ENCODE assay signal across 17 cellular contexts in the genomic region with DNA sequence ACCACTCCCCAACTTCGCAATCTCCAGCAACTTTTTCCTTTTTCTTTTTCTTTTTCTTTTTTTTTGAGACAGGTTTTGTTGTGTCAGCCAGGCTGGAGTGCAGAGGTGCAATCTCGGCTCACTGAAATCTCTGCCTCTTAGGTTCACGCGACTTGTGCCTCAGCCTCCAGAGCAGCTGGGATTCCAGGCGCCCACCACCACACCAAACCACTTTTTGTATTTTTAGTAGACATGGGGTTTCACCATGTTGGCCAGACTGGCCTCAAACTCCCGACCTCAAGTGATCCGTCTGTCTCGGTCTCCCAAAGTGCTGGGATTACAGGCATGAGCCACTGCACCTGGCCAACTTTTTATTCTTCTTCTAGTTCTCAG. TPM values are rescaled to one million over a fixed set of nuclear protein-coding genes. Genes with fewer than 3 reads are reported as not detected.
DNase-seq lines count a peak whose midpoint lies in the region; ATAC-seq lines count a peak whose summit lies in the region.
"Had no signal": no experiment of that assay in that cellular context is flagged by ENCODE, and none has a peak within 500 bp of the region (broad histone marks: within the 10 kb centered on the region; RNA-seq: fewer than 3 reads in every experiment).

No MANE protein-coding gene starts in this region.

- no peak overlapping the region for H3K27ac Mint-ChIP-seq in effector memory CD8-positive, alpha-beta T cell
- H3K27ac Mint-ChIP-seq: activated naive CD8-positive, alpha-beta T cell treated with anti-CD3 and anti-CD28 coated beads, Interleukin-2, amount 10 ng/mL, durations not matched to agents 7 days and 5 days; B cell; stimulated activated effector memory CD8-positive, alpha-beta T cell treated with anti-CD3 and anti-CD28 coated beads, Interleukin-12 subunit alpha, Interleukin-12 subunit beta, amount 100 ng/mL, for 72 hours had no signal

- no peaks in the 10 kb centered on the region for H3K9me3 Mint-ChIP-seq in effector memory CD8-positive, alpha-beta T cell
- H3K9me3 Mint-ChIP-seq: activated naive CD8-positive, alpha-beta T cell treated with anti-CD3 and anti-CD28 coated beads, Interleukin-2, amount 10 ng/mL, durations not matched to agents 7 days and 5 days; naive thymus-derived CD4-positive, alpha-beta T cell; stimulated activated effector memory CD8-positive, alpha-beta T cell treated with anti-CD3 and anti-CD28 coated beads, Interleukin-12 subunit alpha, Interleukin-12 subunit beta, amount 100 ng/mL, for 72 hours had no signal

- no peak overlapping the region for H3K4me3 Mint-ChIP-seq in effector memory CD8-positive, alpha-beta T cell
- H3K4me3 Mint-ChIP-seq: activated naive CD8-positive, alpha-beta T cell treated with anti-CD3 and anti-CD28 coated beads, Interleukin-2, amount 10 ng/mL, durations not matched to agents 7 days and 5 days; B cell; naive thymus-derived CD4-positive, alpha-beta T cell; stimulated activated effector memory CD8-positive, alpha-beta T cell treated with anti-CD3 and anti-CD28 coated beads, Interleukin-12 subunit alpha, Interleukin-12 subunit beta, amount 100 ng/mL, for 72 hours had no signal

- H3K4me1 Mint-ChIP-seq in effector memory CD8-positive, alpha-beta T cell (ENCODE audit: low read depth in 2 of 2) = no peaks in the 10 kb centered on the region
- H3K4me1 Mint-ChIP-seq: B cell; stimulated activated effector memory CD8-positive, alpha-beta T cell treated with anti-CD3 and anti-CD28 coated beads, Interleukin-12 subunit alpha, Interleukin-12 subunit beta, amount 100 ng/mL, for 72 hours had no signal

- peak; percentile 78 for DNase-seq in myocyte (ENCODE audit: low read depth)
- no peak for DNase-seq in central memory CD4-positive, alpha-beta T cell
- no peak for DNase-seq in foreskin melanocyte
- DNase-seq in effector memory CD8-positive, alpha-beta T cell = no peak
- DNase-seq: activated CD8-positive, alpha-beta memory T cell treated with anti-CD3 and anti-CD28 coated beads, Interleukin-2, amount 50 U/mL, for 4 hours; activated naive CD8-positive, alpha-beta T cell treated with anti-CD3 and anti-CD28 coated beads, Interleukin-2, amount 10 ng/mL, durations not matched to agents 7 days and 5 days; head of caudate nucleus; left cardiac atrium; stimulated activated CD4-positive, alpha-beta T cell treated with anti-CD3 and anti-CD28 coated beads, Interleukin-4, amount 100 ng/mL, for 24 hours; WERI-Rb-1 had no signal

- H3K27me3 Mint-ChIP-seq in effector memory CD8-positive, alpha-beta T cell = peaks cover 8 to 9% of the 10 kb centered on the region in 2 donors

- ATAC-seq in GM18502 (IDR thresholded peaks at IDR 0.05; ENCODE audit: poor library complexity, unreplicated experiment) (peak; percentile 36), GM21737 (IDR thresholded peaks at IDR 0.05; ENCODE audit: unreplicated experiment) (peak; percentile 6), HG03571 (IDR thresholded peaks at IDR 0.05; ENCODE audit: unreplicated experiment) (peak; percentile 15), GM21526 (IDR thresholded peaks at IDR 0.05; ENCODE audit: low FRiP score, unreplicated experiment) (no peak)
- no peak for ATAC-seq in effector memory CD8-positive, alpha-beta T cell (replicated peaks)
- ATAC-seq: left cardiac atrium; naive thymus-derived CD4-positive, alpha-beta T cell had no signal

- H3K36me3 Mint-ChIP-seq in effector memory CD8-positive, alpha-beta T cell (ENCODE audit: insufficient read depth) = no peaks in the 10 kb centered on the region
- H3K36me3 Mint-ChIP-seq: activated naive CD8-positive, alpha-beta T cell treated with anti-CD3 and anti-CD28 coated beads, Interleukin-2, amount 10 ng/mL, durations not matched to agents 7 days and 5 days; naive thymus-derived CD4-positive, alpha-beta T cell; stimulated activated effector memory CD8-positive, alpha-beta T cell treated with anti-CD3 and anti-CD28 coated beads, Interleukin-12 subunit alpha, Interleukin-12 subunit beta, amount 100 ng/mL, for 72 hours had no signal

RNA-seq across cellular contexts. Expression of a gene that starts 55.0 kb away (rescaled TPM):
- 11.9 and 16.0 TPM in 2 replicates for total RNA-seq in myocyte
- 15.0 TPM for polyA plus RNA-seq in myocyte (2012)
- polyA plus RNA-seq: naive thymus-derived CD4-positive, alpha-beta T cell had no signal

Comparison
In these comparisons a context has a peak if more than half of its experiments do, and no peak if none do; other contexts are left out.
1. ATAC-seq: peak in GM18502 (single experiment), GM21737 (single experiment) and HG03571 (single experiment); none in GM21526 (single experiment) and effector memory CD8-positive, alpha-beta T cell (single experiment).